Comparison of ENCODE assay signal across 18 cellular contexts in the genomic region with DNA sequence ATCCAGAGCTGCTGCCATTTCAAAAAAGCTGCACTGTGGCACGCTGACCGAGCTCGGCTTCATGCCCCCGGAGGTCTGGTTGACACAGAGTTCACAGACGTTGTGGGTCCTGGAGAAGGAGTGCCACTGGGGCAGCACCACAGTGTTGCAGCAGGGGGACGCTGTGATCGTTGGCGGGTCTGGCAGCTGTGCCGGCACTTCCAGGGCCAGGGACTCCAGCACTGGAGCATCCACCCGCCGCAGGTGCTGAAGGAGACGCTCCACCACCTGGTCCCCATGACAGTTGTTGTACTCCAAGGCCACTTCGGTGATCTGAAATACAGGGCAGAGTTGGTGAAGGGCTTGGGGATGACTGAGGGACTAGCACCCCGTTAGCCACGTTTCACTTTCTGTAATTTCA. TPM values are rescaled to one million over a fixed set of nuclear protein-coding genes. Genes with fewer than 3 reads are reported as not detected.
DNase-seq lines count a peak whose midpoint lies in the region; TF ChIP-seq lines count a peak whose summit lies in the region.
"Had no signal": no experiment of that assay in that cellular context is flagged by ENCODE, and none has a peak within 500 bp of the region (broad histone marks: within the 10 kb centered on the region; RNA-seq: fewer than 3 reads in every experiment).

No MANE protein-coding gene starts in this region.

- no peak overlapping the region for H2AFZ ChIP-seq in MM.1S (ENCODE audit: low read length)

- H3K27me3 ChIP-seq in DOHH2 (ENCODE audit: control insufficient read depth, low read length) (no peaks in the 10 kb centered on the region), MM.1S (replicated peaks; ENCODE audit: insufficient read depth, low read length) (no peaks in the 10 kb centered on the region), sigmoid colon (no peaks in the 10 kb centered on the region)
- H3K27me3 ChIP-seq: SJSA1 had no signal

- WGBS in sigmoid colon, 2 donors: 95 to 96% methylated on average over 15 of the region's 15 CpGs

- no peak overlapping the region for H3K27ac ChIP-seq in DOHH2 (ENCODE audit: low read depth, low read length)
- peak overlapping the region; percentile 92; the same call in 1 of the 2 replicates for H3K27ac ChIP-seq in MM.1S (ENCODE audit: low read length)
- no peak overlapping the region for H3K27ac ChIP-seq in sigmoid colon
- H3K27ac ChIP-seq: SJSA1 had no signal

- TF ChIP-seq CTCF in DOHH2 (IDR thresholded peaks at IDR 0.05; ENCODE audit: low read depth, low read length, poor library complexity, severe bottlenecking) (no peak), MM.1S (IDR thresholded peaks at IDR 0.05; ENCODE audit: low read length) (no peak), sigmoid colon (IDR thresholded peaks at IDR 0.05) (no peak)

- DNase-seq in MM.1S (no peak), islet precursor cell (peak; percentile 32), sigmoid colon (peak; percentile 54), D341Med (ENCODE audit: low spot score) (no peak), NCI-H524 (lab: John Stamatoyannopoulos, UW) (no peak), SW480 (ENCODE audit: low spot score) (no peak)
- DNase-seq: CD4-positive, CD25-positive, alpha-beta regulatory T cell; DND-41; GOT3; HCEC 1CT; KG1; NCI-H1105; NCI-H146; NCI-H2029; NCI-H226; NCI-H510A treated with DMSO at 0.1 percent for 48 hours had no signal

- peaks cover 38% of the 10 kb centered on the region for H3F3A ChIP-seq in DOHH2 (ENCODE audit: control insufficient read depth, insufficient read depth)
- H3F3A ChIP-seq in MM.1S (ENCODE audit: insufficient read depth, low read length): peaks cover 98% of the 10 kb centered on the region

- peak overlapping the region; percentile 39; the same call in 1 of the 2 replicates for H3K9ac ChIP-seq in MM.1S (ENCODE audit: low read length)

- no peaks in the 10 kb centered on the region for H3K9me3 ChIP-seq in DOHH2 (ENCODE audit: control insufficient read depth, insufficient read depth, low read length)
- H3K9me3 ChIP-seq in MM.1S (replicated peaks; ENCODE audit: insufficient read depth, low read length): no peaks in the 10 kb centered on the region
- H3K9me3 ChIP-seq in sigmoid colon: no peaks in the 10 kb centered on the region
- H3K9me3 ChIP-seq: SJSA1 had no signal

- H3K36me3 ChIP-seq in DOHH2 (ENCODE audit: control insufficient read depth, low read length): peaks cover 77% of the 10 kb centered on the region
- H3K36me3 ChIP-seq in MM.1S (replicated peaks; ENCODE audit: insufficient read depth, low read length): peaks cover 41% of the 10 kb centered on the region
- peaks cover 6 to 58% (median 29%) of the 10 kb centered on the region in 4 donors for H3K36me3 ChIP-seq in sigmoid colon

- peaks cover 35% of the 10 kb centered on the region for H3K79me2 ChIP-seq in DOHH2 (ENCODE audit: control insufficient read depth, low read length)
- peaks cover 95% of the 10 kb centered on the region for H3K79me2 ChIP-seq in MM.1S (ENCODE audit: low read length)

- TF ChIP-seq EP300 in sigmoid colon (IDR thresholded peaks at IDR 0.05): no peak

- no peak for TF ChIP-seq POLR2A in sigmoid colon (IDR thresholded peaks at IDR 0.05)

- H3K9me2 ChIP-seq in DOHH2 (replicated peaks; ENCODE audit: control insufficient read depth, low read length): no peaks in the 10 kb centered on the region
- H3K9me2 ChIP-seq in MM.1S (replicated peaks; ENCODE audit: insufficient read depth, low read length): no peaks in the 10 kb centered on the region

- no peak overlapping the region for H3K4me3 ChIP-seq in DOHH2 (ENCODE audit: low read length)
- H3K4me3 ChIP-seq in MM.1S (ENCODE audit: low read length): peak overlapping the region; percentile 9; the same call in 1 of the 2 replicates
- H3K4me3 ChIP-seq in sigmoid colon: no peak overlapping the region
- H3K4me3 ChIP-seq: SJSA1 had no signal

- intact Hi-C loops in sigmoid colon (cut with DNase I): no loop called here

- H4K20me1 ChIP-seq in DOHH2 (ENCODE audit: control insufficient read depth, insufficient read depth, low read depth, low read length) (no peaks in the 10 kb centered on the region), MM.1S (ENCODE audit: insufficient read depth, low read length) (no peaks in the 10 kb centered on the region)

- peaks cover 58% of the 10 kb centered on the region for H3K4me1 ChIP-seq in DOHH2 (ENCODE audit: control insufficient read depth, low read length)
- peaks cover 67% of the 10 kb centered on the region for H3K4me1 ChIP-seq in MM.1S (ENCODE audit: low read length)
- H3K4me1 ChIP-seq in sigmoid colon: peaks cover 0 to 35% (median 27%) of the 10 kb centered on the region in 4 donors

- H3K4me2 ChIP-seq in DOHH2 (ENCODE audit: low read length): 0 out of 2 replicates have a peak overlapping the region, but pooled peaks have one; percentile 83
- H3K4me2 ChIP-seq in MM.1S (ENCODE audit: low read depth, low read length): peak overlapping the region; percentile 31

RNA-seq across cellular contexts. Expression of a gene that starts 23.5 kb away (rescaled TPM):
- 10 to 100 TPM; 10.8 to 15.3 (median 13.5) TPM for total RNA-seq in sigmoid colon
- polyA plus RNA-seq in sigmoid colon: 10 to 100 TPM in 1 of 3 donors, 1 to 10 TPM in 2; 5.1 to 14.4 (median 6.0) TPM

RNA-seq across cellular contexts. Expression of a gene that starts 50.9 kb away (rescaled TPM):
- total RNA-seq in sigmoid colon: 10 to 100 TPM; 25.3 to 35.2 (median 28.8) TPM
- 10 to 100 TPM; 34.9 to 54.0 (median 37.8) TPM for polyA plus RNA-seq in sigmoid colon

Comparison
In these comparisons a context has a peak if more than half of its experiments do, and no peak if none do; other contexts are left out.
1. DNase-seq: peak in islet precursor cell (single experiment) and sigmoid colon (single experiment); none in MM.1S (single experiment), D341Med (single experiment), NCI-H524 (0 of 2) and SW480 (single experiment).